ENCODE assay signal across 8 cellular contexts in genomic region chr10:6171891-6172354, GRCh38. TPM values are rescaled to one million over a fixed set of nuclear protein-coding genes. Genes with fewer than 3 reads are reported as not detected.
DNase-seq lines count a peak whose midpoint lies in the region; ATAC-seq and TF ChIP-seq lines count a peak whose summit lies in the region.

No MANE protein-coding gene starts in this region.

- H3K36me3 Mint-ChIP-seq in activated CD8-positive, alpha-beta T cell treated with anti-CD3 and anti-CD28 coated beads for 36 hours (ENCODE audit: low read depth): peaks cover 44% of the 10 kb centered on the region

- no peak for TF ChIP-seq CTCF in activated CD8-positive, alpha-beta T cell treated with anti-CD3 and anti-CD28 coated beads for 36 hours (IDR thresholded peaks at IDR 0.05)

- CTCF ChIA-PET in activated CD8-positive, alpha-beta T cell treated with anti-CD3 and anti-CD28 coated beads for 36 hours (lab: Charles Lee): interaction anchor here (1.0 to 2.9 kb wide), 6 partner anchors 10 to 234 kb away, joined by 3 to 23 read pairs (median 10); partner anchors contain the start of gene PFKFB3

- H3K4me3 Mint-ChIP-seq in activated CD8-positive, alpha-beta T cell treated with anti-CD3 and anti-CD28 coated beads for 36 hours: no peak overlapping the region

- intact Hi-C loops in activated CD8-positive, alpha-beta T cell treated with anti-CD3 and anti-CD28 coated beads for 36 hours (cut with micrococcal nuclease): no loop called here
- intact Hi-C loops in left cardiac atrium (cut with DNase I): no loop called here

- no peaks in the 10 kb centered on the region for H3K27me3 Mint-ChIP-seq in activated CD8-positive, alpha-beta T cell treated with anti-CD3 and anti-CD28 coated beads for 36 hours

- no peak overlapping the region for H3K27ac Mint-ChIP-seq in activated CD8-positive, alpha-beta T cell treated with anti-CD3 and anti-CD28 coated beads for 36 hours

- DNase-seq in DMS 273 (lab: John Stamatoyannopoulos, UW; ENCODE audit: unreplicated experiment): peak; percentile 65
- no peak for DNase-seq in DMS 273 treated with DMSO at 0.1 percent for 48 hours (lab: John Stamatoyannopoulos, UW)
- DNase-seq in activated CD8-positive, alpha-beta T cell treated with anti-CD3 and anti-CD28 coated beads for 36 hours: peak; percentile 32
- peak; percentile 75 for DNase-seq in left cardiac atrium
- peak; percentile 33 for DNase-seq in stimulated activated CD4-positive, alpha-beta T cell treated with anti-CD3 and anti-CD28 coated beads, Interleukin-4, amount 100 ng/mL, for 24 hours
- DNase-seq in GM19238 (ENCODE audit: insufficient read length, low spot score): no peak

- H3K4me1 Mint-ChIP-seq in activated CD8-positive, alpha-beta T cell treated with anti-CD3 and anti-CD28 coated beads for 36 hours (ENCODE audit: low read depth): peaks cover 88% of the 10 kb centered on the region

- no peak for ATAC-seq in activated CD8-positive, alpha-beta T cell treated with anti-CD3 and anti-CD28 coated beads for 36 hours
- peak; percentile 68 to 84 for ATAC-seq in left cardiac atrium
- no peak for ATAC-seq in HG03571 (IDR thresholded peaks at IDR 0.05; ENCODE audit: unreplicated experiment)
- ATAC-seq in GM21515 (IDR thresholded peaks at IDR 0.05; ENCODE audit: unreplicated experiment): no peak

- POLR2A ChIA-PET in activated CD8-positive, alpha-beta T cell treated with anti-CD3 and anti-CD28 coated beads for 36 hours (lab: Charles Lee): interaction anchor here (0.8 kb wide), 1 partner anchor 9 kb away, joined by 3 read pairs; no protein-coding TSS in a partner anchor

- no peaks in the 10 kb centered on the region for H3K9me3 Mint-ChIP-seq in activated CD8-positive, alpha-beta T cell treated with anti-CD3 and anti-CD28 coated beads for 36 hours

RNA-seq across cellular contexts. Expression of gene PFKFB3, which starts 30.8 kb away (rescaled TPM):
- total RNA-seq in activated CD8-positive, alpha-beta T cell treated with anti-CD3 and anti-CD28 coated beads for 36 hours: 100 to 1,000 TPM; 107 to 117 TPM
- 10 to 100 TPM; 30.7 to 56.1 TPM for total RNA-seq in left cardiac atrium

Comparison
In these comparisons a context has a peak if more than half of its experiments do, and no peak if none do; other contexts are left out.
1. DNase-seq: peak in DMS 273 (single experiment), activated CD8-positive, alpha-beta T cell treated with anti-CD3 and anti-CD28 coated beads for 36 hours (single experiment), left cardiac atrium (single experiment) and stimulated activated CD4-positive, alpha-beta T cell treated with anti-CD3 and anti-CD28 coated beads, Interleukin-4, amount 100 ng/mL, for 24 hours (single experiment); none in DMS 273 treated with DMSO at 0.1 percent for 48 hours (single experiment) and GM19238 (single experiment).
2. ATAC-seq: peak in left cardiac atrium (2 of 2); none in activated CD8-positive, alpha-beta T cell treated with anti-CD3 and anti-CD28 coated beads for 36 hours (single experiment), HG03571 (single experiment) and GM21515 (single experiment).